15 cellular contexts compared by ENCODE assay signal in genomic region chr20:44946266-44946852, GRCh38. TPM values are rescaled to one million over a fixed set of nuclear protein-coding genes. Genes with fewer than 3 reads are reported as not detected.
A peak's percentile ranks its signal among the peaks of the same experiment; 100 is the strongest.
DNase-seq lines count a peak whose midpoint lies in the region; ATAC-seq, FAIRE-seq and TF ChIP-seq lines count a peak whose summit lies in the region.
"Had no signal": no experiment of that assay in that cellular context is flagged by ENCODE, and none has a peak within 500 bp of the region (broad histone marks: within the 10 kb centered on the region; RNA-seq: fewer than 3 reads in every experiment).

No MANE protein-coding gene starts in this region.

- WGBS in adrenal gland, 4 donors: 78 to 92% (median 89%) methylated on average over 2 of the region's 2 CpGs
- 46% methylated on average over 2 of the region's 2 CpGs for WGBS in mammary epithelial cell (ENCODE audit: low coverage, missing lambda C conversion rate)

- intact Hi-C loops in MCF 10A (cut with micrococcal nuclease): no loop called here
- intact Hi-C loops in adrenal gland (cut with DNase I): no loop called here
- intact Hi-C loops in mammary epithelial cell (cut with micrococcal nuclease): no loop called here

- H3K4me1 ChIP-seq in RWPE2 (ENCODE audit: insufficient read depth, poor library complexity, severe bottlenecking): no peaks in the 10 kb centered on the region
- peaks cover 0 to 8% of the 10 kb centered on the region in 2 donors for H3K4me1 ChIP-seq in adrenal gland (replicated peaks in 1 of 2)
- no peaks in the 10 kb centered on the region for H3K4me1 ChIP-seq in mammary epithelial cell (ENCODE audit: insufficient read depth, low read length)

- H3K9me3 Mint-ChIP-seq in MCF 10A (ENCODE audit: unreplicated experiment): no peaks in the 10 kb centered on the region

- H2AFZ ChIP-seq in mammary epithelial cell (ENCODE audit: low read depth, low read length): no peak overlapping the region

- H3K4me3 ChIP-seq in RWPE2 (ENCODE audit: severe bottlenecking) (no peak overlapping the region), adrenal gland (no peak overlapping the region), mammary epithelial cell (replicated peaks in 1 of 3; ENCODE audit: insufficient read depth in 1 of 3, low read depth in 2 of 3, low read length in 3 of 3) (no peak overlapping the region)

- peaks cover 5% of the 10 kb centered on the region for H3K79me2 ChIP-seq in mammary epithelial cell (ENCODE audit: insufficient read depth, low read length)

- dilution Hi-C loops in mammary epithelial cell (cut with HindIII; ENCODE audit: low sequenced_read_pairs): loop anchor here (5.0 kb wide), 1 partner anchor 81 kb away; no protein-coding TSS in a partner anchor

- H3K36me3 ChIP-seq in RWPE2 (ENCODE audit: low read depth) (peaks cover 100% of the 10 kb centered on the region), adrenal gland (replicated peaks in 1 of 2) (peaks cover 0 to 81% of the 10 kb centered on the region in 2 donors), mammary epithelial cell (ENCODE audit: insufficient read depth, low read length) (peaks cover 53% of the 10 kb centered on the region)

- H4K20me1 ChIP-seq in mammary epithelial cell (ENCODE audit: insufficient read depth, low read length): no peaks in the 10 kb centered on the region

- ATAC-seq in RWPE2 (ENCODE audit: low read depth): no peak

- H3K4me3 Mint-ChIP-seq in MCF 10A (ENCODE audit: unreplicated experiment): no peak overlapping the region

- no peak overlapping the region for H3K4me2 ChIP-seq in mammary epithelial cell (ENCODE audit: insufficient read depth, low read depth, low read length)

- no peaks in the 10 kb centered on the region for H3K9me3 ChIP-seq in RWPE2 (ENCODE audit: severe bottlenecking)
- no peaks in the 10 kb centered on the region for H3K9me3 ChIP-seq in adrenal gland (replicated peaks in 1 of 3)
- H3K9me3 ChIP-seq in mammary epithelial cell (replicated peaks; ENCODE audit: insufficient read depth, low read length): no peaks in the 10 kb centered on the region

- DNase-seq in HTR-8/SVneo (ENCODE audit: insufficient read length, low spot score): no peak
- DNase-seq in RWPE2 (ENCODE audit: low spot score): peak; percentile 33
- peak; percentile 79 for DNase-seq in fibroblast of gingiva (ENCODE audit: low read depth)
- peak; percentile 9 for DNase-seq in myocyte (ENCODE audit: low read depth)
- no peak for DNase-seq in MCF 10A (ENCODE audit: unreplicated experiment)
- no peak for DNase-seq in adrenal gland
- no peak for DNase-seq in mammary epithelial cell
- DNase-seq in NCI-H526 treated with DMSO at 0.1 percent for 48 hours (lab: John Stamatoyannopoulos, UW): no peak
- DNase-seq: DMS 273 treated with DMSO at 0.1 percent for 48 hours, NCI-H1436 treated with DMSO at 0.1 percent for 48 hours, NCI-H2107, NCI-H226, NCI-H526 had no signal

- H3K27me3 Mint-ChIP-seq in MCF 10A (ENCODE audit: insufficient read depth, unreplicated experiment): no peaks in the 10 kb centered on the region

- no peak for TF ChIP-seq CTCF in RWPE2 (IDR thresholded peaks at IDR 0.05; ENCODE audit: poor library complexity, severe bottlenecking)
- TF ChIP-seq CTCF in MCF 10A (IDR thresholded peaks at IDR 0.05; ENCODE audit: unreplicated experiment): no peak
- TF ChIP-seq CTCF in adrenal gland (IDR thresholded peaks at IDR 0.05): no peak
- TF ChIP-seq CTCF in mammary epithelial cell (conservative IDR thresholded peaks at IDR 0.05 in 1 of 2, IDR thresholded peaks at IDR 0.05 in 1 of 2; ENCODE audit: extremely low read depth in 1 of 2, insufficient read depth in 1 of 2, low read depth in 1 of 2, low read length in 2 of 2): no peak

- H3K27me3 ChIP-seq in RWPE2 (ENCODE audit: insufficient read depth, poor library complexity, severe bottlenecking) (no peaks in the 10 kb centered on the region), adrenal gland (no peaks in the 10 kb centered on the region), mammary epithelial cell (ENCODE audit: insufficient read depth, low read length) (no peaks in the 10 kb centered on the region)

- CTCF ChIA-PET in MCF 10A (lab: Yijun Ruan, JAX): no interaction called here
- CTCF ChIA-PET in mammary epithelial cell (lab: Charles Lee; ENCODE audit: low non-redundant PET): no interaction called here

- H3K27ac ChIP-seq in RWPE2 (ENCODE audit: poor library complexity, severe bottlenecking) (no peak overlapping the region), adrenal gland (no peak overlapping the region), mammary epithelial cell (ENCODE audit: insufficient read depth, low read depth, low read length) (no peak overlapping the region)
- H3K27ac ChIP-seq: RWPE1 had no signal

- peak; percentile 72 for FAIRE-seq in HTR-8/SVneo (lab: Jason Lieb, UNC)
- FAIRE-seq: H54 had no signal

- BruUV-seq in MCF 10A (replicated peaks; lab: Mats Ljungman, UMichigan): no TSS peak
- BruUV-seq in mammary epithelial cell (replicated peaks; lab: Mats Ljungman, UMichigan): no TSS peak

- in situ Hi-C loops in mammary epithelial cell (cut with MboI; ENCODE audit: low sequenced_read_pairs in 2 of 2): no loop called here

- POLR2A ChIA-PET in MCF 10A (lab: Yijun Ruan, JAX): interaction anchor here (0.5 to 4.1 kb wide), 4 partner anchors 13 to 397 kb away, joined by 3 to 29 read pairs (median 4); partner anchors contain the start of genes ADA, STK4 and TOMM34

- H3K36me3 Mint-ChIP-seq in MCF 10A (ENCODE audit: insufficient read depth, unreplicated experiment): peaks cover 82% of the 10 kb centered on the region

- H3K9ac ChIP-seq in mammary epithelial cell (ENCODE audit: insufficient read depth, low read length): no peak overlapping the region

- no peak for TF ChIP-seq POLR2A in adrenal gland (IDR thresholded peaks at IDR 0.05)

- no peaks in the 10 kb centered on the region for H3K4me1 Mint-ChIP-seq in MCF 10A (ENCODE audit: insufficient read depth, unreplicated experiment)

- no peak overlapping the region for H3K27ac Mint-ChIP-seq in MCF 10A (ENCODE audit: low read depth, unreplicated experiment)

RNA-seq across cellular contexts. Expression of gene TOMM34, which starts 13.8 kb away (rescaled TPM):
- total RNA-seq in myocyte: 35.4 and 35.7 TPM in 2 replicates
- polyA plus RNA-seq in myocyte (2012): 42.5 TPM
- 55.5 and 60.0 TPM in 2 replicates for total RNA-seq in MCF 10A (2022)
- 10 to 100 TPM; 20.7 to 62.8 (median 48.3) TPM for total RNA-seq in adrenal gland
- polyA plus RNA-seq in adrenal gland: 100 to 1,000 TPM in 1 of 3 donors, 10 to 100 TPM in 2; 17.8 to 120 (median 30.7) TPM
- 10 to 100 TPM; 31.5 to 46.3 TPM for total RNA-seq in mammary epithelial cell
- polyA plus RNA-seq in mammary epithelial cell: 59.6 TPM
- 32.2 TPM for polyA minus RNA-seq in mammary epithelial cell

RNA-seq across cellular contexts. Expression of gene STK4, which starts 20.0 kb away (rescaled TPM):
- total RNA-seq in myocyte (11.3 and 11.4 TPM in 2 replicates), MCF 10A (2022) (47.7 and 51.4 TPM in 2 replicates), adrenal gland (10 to 100 TPM; 15.0 to 39.3 (median 32.7) TPM), mammary epithelial cell (10 to 100 TPM; 30.7 to 42.7 TPM)
- polyA plus RNA-seq in myocyte (2012): 7.8 TPM
- polyA plus RNA-seq in adrenal gland (10 to 100 TPM in 2 of 3 donors, 1 to 10 TPM in 1; 7.1 to 24.6 (median 11.1) TPM), mammary epithelial cell (17.9 TPM)
- 38.9 TPM for polyA minus RNA-seq in mammary epithelial cell

RNA-seq across cellular contexts. Expression of gene PABPC1L, which starts 36.5 kb away (rescaled TPM):
- total RNA-seq in myocyte (3.3 and 5.7 TPM in 2 replicates), MCF 10A (2022) (150 and 182 TPM in 2 replicates), adrenal gland (10 to 100 TPM in 5 of 8 donors, 1 to 10 TPM in 3; 2.8 to 31.2 (median 13.1) TPM), mammary epithelial cell (10 to 100 TPM in 1 of 2 donors, 1 to 10 TPM in 1; 9.7 to 62.7 TPM)
- polyA plus RNA-seq in myocyte (2012): 27.0 TPM
- polyA plus RNA-seq in adrenal gland (10 to 100 TPM in 2 of 3 donors, 1 to 10 TPM in 1; 3.9 to 90.3 (median 69.5) TPM), mammary epithelial cell (32.6 TPM)
- polyA minus RNA-seq in mammary epithelial cell: 16.2 TPM

Comparison
In these comparisons a context has a peak if more than half of its experiments do, and no peak if none do; other contexts are left out.
1. DNase-seq: peak in RWPE2 (single experiment), fibroblast of gingiva (single experiment) and myocyte (single experiment); none in HTR-8/SVneo (single experiment), MCF 10A (single experiment), adrenal gland (0 of 7), mammary epithelial cell (single experiment) and NCI-H526 treated with DMSO at 0.1 percent for 48 hours (single experiment).